8 cellular contexts compared by ENCODE assay signal in genomic region chr1:119327066-119327435, GRCh38. TPM values are rescaled to one million over a fixed set of nuclear protein-coding genes. Genes with fewer than 3 reads are reported as not detected.
DNase-seq lines count a peak whose midpoint lies in the region; ATAC-seq lines count a peak whose summit lies in the region.

No MANE protein-coding gene starts in this region.

- H3K4me3 ChIP-seq in HAP-1: no peak overlapping the region

- H3K9me3 ChIP-seq in HAP-1: no peaks in the 10 kb centered on the region

- no peaks in the 10 kb centered on the region for H3K27me3 ChIP-seq in HAP-1 (ENCODE audit: low read depth)

- no peaks in the 10 kb centered on the region for H3K4me1 ChIP-seq in HAP-1

- no peak for ATAC-seq in stimulated activated naive B cell treated with anti-CD40 and anti-IgM and Interleukin-4, amounts not matched to agents 10 μg/mL and 1 μg/mL and 100 μg/mL, for 72 hours (replicated peaks)
- ATAC-seq in GM21737 (IDR thresholded peaks at IDR 0.05; ENCODE audit: unreplicated experiment): no peak

- in situ Hi-C loops in HAP-1 (cut with MboI; ENCODE audit: low sequenced_read_pairs): no loop called here

- H3K4me3 Mint-ChIP-seq in activated naive CD8-positive, alpha-beta T cell treated with anti-CD3 and anti-CD28 coated beads for 36 hours: peak overlapping the region; percentile 76
- H3K4me3 Mint-ChIP-seq in stimulated activated naive B cell treated with anti-CD40 and anti-IgM and Interleukin-4, amounts not matched to agents 10 μg/mL and 1 μg/mL and 100 μg/mL, for 72 hours: peak overlapping the region; percentile 82 to 84

- H3K36me3 ChIP-seq in HAP-1 (replicated peaks): no peaks in the 10 kb centered on the region

- H3K27me3 Mint-ChIP-seq in activated naive CD8-positive, alpha-beta T cell treated with anti-CD3 and anti-CD28 coated beads for 36 hours: peaks cover 47% of the 10 kb centered on the region
- H3K27me3 Mint-ChIP-seq in stimulated activated naive B cell treated with anti-CD40 and anti-IgM and Interleukin-4, amounts not matched to agents 10 μg/mL and 1 μg/mL and 100 μg/mL, for 72 hours: peaks cover 19 to 23% of the 10 kb centered on the region in 2 donors

- peak; percentile 59 for DNase-seq in DMS 273 (lab: John Stamatoyannopoulos, UW; ENCODE audit: unreplicated experiment)
- DNase-seq in DMS 273 treated with DMSO at 0.1 percent for 48 hours (lab: John Stamatoyannopoulos, UW): no peak
- no peak for DNase-seq in activated naive CD8-positive, alpha-beta T cell treated with anti-CD3 and anti-CD28 coated beads for 36 hours
- DNase-seq in inferior parietal cortex (ENCODE audit: extremely low spot score): peak; percentile 16
- no peak for DNase-seq in stimulated activated naive B cell treated with anti-CD40 and anti-IgM and Interleukin-4, amounts not matched to agents 10 μg/mL and 1 μg/mL and 100 μg/mL, for 72 hours
- no peak for DNase-seq in GM19238 (ENCODE audit: insufficient read length, low spot score)
- no peak for DNase-seq in HAP-1 (ENCODE audit: low spot score in 2 of 2)

- no peaks in the 10 kb centered on the region for H3K36me3 Mint-ChIP-seq in activated naive CD8-positive, alpha-beta T cell treated with anti-CD3 and anti-CD28 coated beads for 36 hours
- H3K36me3 Mint-ChIP-seq in stimulated activated naive B cell treated with anti-CD40 and anti-IgM and Interleukin-4, amounts not matched to agents 10 μg/mL and 1 μg/mL and 100 μg/mL, for 72 hours: no peaks in the 10 kb centered on the region

- peaks cover 13% of the 10 kb centered on the region for H3K4me1 Mint-ChIP-seq in activated naive CD8-positive, alpha-beta T cell treated with anti-CD3 and anti-CD28 coated beads for 36 hours
- H3K4me1 Mint-ChIP-seq in stimulated activated naive B cell treated with anti-CD40 and anti-IgM and Interleukin-4, amounts not matched to agents 10 μg/mL and 1 μg/mL and 100 μg/mL, for 72 hours: peaks cover 23 to 36% of the 10 kb centered on the region in 2 donors

- H3K9me3 Mint-ChIP-seq in activated naive CD8-positive, alpha-beta T cell treated with anti-CD3 and anti-CD28 coated beads for 36 hours: no peaks in the 10 kb centered on the region
- H3K9me3 Mint-ChIP-seq in stimulated activated naive B cell treated with anti-CD40 and anti-IgM and Interleukin-4, amounts not matched to agents 10 μg/mL and 1 μg/mL and 100 μg/mL, for 72 hours: peaks cover 0 to 1% of the 10 kb centered on the region in 2 donors

- no peak overlapping the region for H3K27ac Mint-ChIP-seq in activated naive CD8-positive, alpha-beta T cell treated with anti-CD3 and anti-CD28 coated beads for 36 hours
- peak overlapping the region; percentile 57 for H3K27ac Mint-ChIP-seq in stimulated activated naive B cell treated with anti-CD40 and anti-IgM and Interleukin-4, amounts not matched to agents 10 μg/mL and 1 μg/mL and 100 μg/mL, for 72 hours

RNA-seq across cellular contexts. Expression of gene HAO2, which starts 41.5 kb away (rescaled TPM):
- not detected for total RNA-seq in activated naive CD8-positive, alpha-beta T cell treated with anti-CD3 and anti-CD28 coated beads for 36 hours

Comparison
In these comparisons a context has a peak if more than half of its experiments do, and no peak if none do; other contexts are left out.
1. DNase-seq: peak in DMS 273 (single experiment) and inferior parietal cortex (single experiment); none in DMS 273 treated with DMSO at 0.1 percent for 48 hours (single experiment), activated naive CD8-positive, alpha-beta T cell treated with anti-CD3 and anti-CD28 coated beads for 36 hours (single experiment), stimulated activated naive B cell treated with anti-CD40 and anti-IgM and Interleukin-4, amounts not matched to agents 10 μg/mL and 1 μg/mL and 100 μg/mL, for 72 hours (single experiment), GM19238 (single experiment) and HAP-1 (0 of 2).